ENCODE assay signal across 8 cellular contexts in the genomic region with DNA sequence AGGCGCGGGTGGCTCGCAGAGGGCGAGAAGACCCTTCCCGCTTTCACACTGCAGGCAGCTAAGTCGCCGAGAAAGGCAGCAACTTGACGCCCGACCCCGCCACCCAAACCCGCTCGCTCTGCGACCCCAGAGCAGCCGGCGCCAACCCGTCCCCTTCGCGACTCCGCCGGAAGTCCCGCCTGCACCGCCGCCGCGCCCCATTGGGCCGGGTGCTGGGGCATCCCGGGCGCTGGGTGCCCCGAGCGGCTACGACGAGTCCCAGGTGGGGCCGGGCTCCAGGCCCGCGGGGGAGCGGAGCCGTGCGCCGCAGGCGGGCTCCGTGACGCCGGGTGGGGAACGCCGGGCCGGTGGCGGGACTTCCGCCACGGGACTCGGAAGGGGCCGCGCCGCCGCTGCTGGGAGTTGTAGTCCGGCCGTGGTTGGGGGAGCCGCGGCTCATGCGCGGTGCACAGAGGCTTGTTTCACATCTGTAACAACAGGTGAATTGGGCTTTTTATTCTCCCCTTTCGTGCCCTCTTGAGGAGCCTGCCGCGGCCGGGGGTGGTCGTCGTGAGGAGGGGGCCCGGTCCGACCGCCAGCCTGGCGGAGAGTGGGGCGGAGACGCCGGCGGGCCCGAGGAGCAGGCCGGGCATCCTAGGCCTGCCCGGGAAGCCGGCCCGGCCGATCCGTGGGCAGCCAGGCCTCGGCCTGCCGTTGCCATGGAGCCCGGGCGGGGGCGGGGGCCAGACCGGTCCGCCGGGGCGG. TPM values are rescaled to one million over a fixed set of nuclear protein-coding genes. Genes with fewer than 3 reads are reported as not detected.
DNase-seq lines count a peak whose midpoint lies in the region; ATAC-seq and TF ChIP-seq lines count a peak whose summit lies in the region.

A gene with protein sequence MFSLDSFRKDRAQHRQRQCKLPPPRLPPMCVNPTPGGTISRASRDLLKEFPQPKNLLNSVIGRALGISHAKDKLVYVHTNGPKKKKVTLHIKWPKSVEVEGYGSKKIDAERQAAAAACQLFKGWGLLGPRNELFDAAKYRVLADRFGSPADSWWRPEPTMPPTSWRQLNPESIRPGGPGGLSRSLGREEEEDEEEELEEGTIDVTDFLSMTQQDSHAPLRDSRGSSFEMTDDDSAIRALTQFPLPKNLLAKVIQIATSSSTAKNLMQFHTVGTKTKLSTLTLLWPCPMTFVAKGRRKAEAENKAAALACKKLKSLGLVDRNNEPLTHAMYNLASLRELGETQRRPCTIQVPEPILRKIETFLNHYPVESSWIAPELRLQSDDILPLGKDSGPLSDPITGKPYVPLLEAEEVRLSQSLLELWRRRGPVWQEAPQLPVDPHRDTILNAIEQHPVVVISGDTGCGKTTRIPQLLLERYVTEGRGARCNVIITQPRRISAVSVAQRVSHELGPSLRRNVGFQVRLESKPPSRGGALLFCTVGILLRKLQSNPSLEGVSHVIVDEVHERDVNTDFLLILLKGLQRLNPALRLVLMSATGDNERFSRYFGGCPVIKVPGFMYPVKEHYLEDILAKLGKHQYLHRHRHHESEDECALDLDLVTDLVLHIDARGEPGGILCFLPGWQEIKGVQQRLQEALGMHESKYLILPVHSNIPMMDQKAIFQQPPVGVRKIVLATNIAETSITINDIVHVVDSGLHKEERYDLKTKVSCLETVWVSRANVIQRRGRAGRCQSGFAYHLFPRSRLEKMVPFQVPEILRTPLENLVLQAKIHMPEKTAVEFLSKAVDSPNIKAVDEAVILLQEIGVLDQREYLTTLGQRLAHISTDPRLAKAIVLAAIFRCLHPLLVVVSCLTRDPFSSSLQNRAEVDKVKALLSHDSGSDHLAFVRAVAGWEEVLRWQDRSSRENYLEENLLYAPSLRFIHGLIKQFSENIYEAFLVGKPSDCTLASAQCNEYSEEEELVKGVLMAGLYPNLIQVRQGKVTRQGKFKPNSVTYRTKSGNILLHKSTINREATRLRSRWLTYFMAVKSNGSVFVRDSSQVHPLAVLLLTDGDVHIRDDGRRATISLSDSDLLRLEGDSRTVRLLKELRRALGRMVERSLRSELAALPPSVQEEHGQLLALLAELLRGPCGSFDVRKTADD (plus strand): TSS at position 405 of the 744 bp plus-strand sequence. CDS start 7,546 bp downstream, outside the sequence.

- WGBS in body of pancreas, 2 donors: 0 to 1% methylated on average over 3 to 76 of the region's 90 CpGs
- no CpG with 5 or more reads among the region's 90 CpGs for WGBS in iPS DF 6.9 (ENCODE audit: insufficient coverage, insufficient read length)
- WGBS in sigmoid colon, 2 donors: 0% methylated on average over 90 of the region's 90 CpGs

- H3K27me3 ChIP-seq in body of pancreas: no peaks in the 10 kb centered on the region
- no peaks in the 10 kb centered on the region for H3K27me3 ChIP-seq in iPS DF 6.9 (ENCODE audit: control insufficient read depth, insufficient read depth, low read length)
- no peaks in the 10 kb centered on the region for H3K27me3 ChIP-seq in sigmoid colon

- peak within 1 kb of the TSS; percentile 89 to 98 (median 96) for H3K27ac ChIP-seq in body of pancreas
- H3K27ac ChIP-seq in iPS DF 6.9 (ENCODE audit: low read length): no peak within 1 kb of the TSS
- peak within 1 kb of the TSS; percentile 96 to 98 (median 96) for H3K27ac ChIP-seq in sigmoid colon

- intact Hi-C loops in body of pancreas (cut with DNase I) (no loop called here), sigmoid colon (cut with DNase I) (loop anchor here (5.0 to 10.0 kb wide), 2 partner anchors 291 to 388 kb away; partner anchors contain the start of gene ELP6)

- H3K9me3 ChIP-seq in body of pancreas: no peaks in the 10 kb centered on the region
- H3K9me3 ChIP-seq in iPS DF 6.9 (ENCODE audit: control insufficient read depth, insufficient read depth, low read length): no peaks in the 10 kb centered on the region
- H3K9me3 ChIP-seq in sigmoid colon: no peaks in the 10 kb centered on the region

- peak; percentile 57 to 89 (median 88) for DNase-seq in NCI-H1417 (lab: John Stamatoyannopoulos, UW)
- DNase-seq in NCI-H1417 treated with DMSO at 0.1 percent for 48 hours (lab: John Stamatoyannopoulos, UW): no peak
- peak; percentile 38 for DNase-seq in NCI-H146 treated with DMSO at 0.1 percent for 48 hours (lab: John Stamatoyannopoulos, UW; ENCODE audit: unreplicated experiment)
- DNase-seq in UCSD-AML1 (lab: John Stamatoyannopoulos, UW; ENCODE audit: unreplicated experiment): peak; percentile 82
- DNase-seq in body of pancreas: peak; percentile 85 to 89 (median 87)
- no peak for DNase-seq in iPS DF 6.9 (ENCODE audit: low read depth, low spot score)
- peak; percentile 92 for DNase-seq in sigmoid colon

- H3K4me3 ChIP-seq in body of pancreas (peak within 1 kb of the TSS; percentile 65 to 80), iPS DF 6.9 (ENCODE audit: low read length) (peak within 1 kb of the TSS; percentile 89), sigmoid colon (peak within 1 kb of the TSS; percentile 57 to 93 (median 82))

- peaks cover 15% of the 10 kb centered on the region for H3K4me1 ChIP-seq in body of pancreas
- no peaks in the 10 kb centered on the region for H3K4me1 ChIP-seq in iPS DF 6.9 (ENCODE audit: control insufficient read depth, insufficient read depth, low read length)
- peaks cover 0 to 24% (median 19%) of the 10 kb centered on the region in 4 donors for H3K4me1 ChIP-seq in sigmoid colon

- ATAC-seq in HG02798 (IDR thresholded peaks at IDR 0.05; ENCODE audit: poor library complexity, unreplicated experiment) (peak; percentile 89), body of pancreas (peak; percentile 87)

- TF ChIP-seq POLR2A in body of pancreas (IDR thresholded peaks at IDR 0.05) (peak; percentile 67 to 72 (median 70)), sigmoid colon (IDR thresholded peaks at IDR 0.05) (peak in 1 of 2 donors; percentile 37)

- TF ChIP-seq EP300 in sigmoid colon (IDR thresholded peaks at IDR 0.05): no peak

- TF ChIP-seq CTCF in body of pancreas (IDR thresholded peaks at IDR 0.05) (no peak), sigmoid colon (IDR thresholded peaks at IDR 0.05) (no peak)

- H3K36me3 ChIP-seq in body of pancreas (replicated peaks in 1 of 2; ENCODE audit: insufficient read depth in 1 of 2, low read depth in 2 of 2) (peaks cover 0 to 2% of the 10 kb centered on the region in 2 donors), iPS DF 6.9 (ENCODE audit: control insufficient read depth, insufficient read depth, low read length) (0 out of 2 replicates have a peak, but pooled peaks cover 4% of the 10 kb centered on the region), sigmoid colon (peaks cover 0 to 26% (median 7%) of the 10 kb centered on the region in 4 donors)

RNA-seq across cellular contexts. Expression of the gene that starts here (rescaled TPM):
- total RNA-seq in body of pancreas: 10 to 100 TPM; 28.3 to 50.4 TPM
- total RNA-seq in sigmoid colon: 10 to 100 TPM; 43.8 to 57.6 (median 56.0) TPM
- 10 to 100 TPM; 13.2 to 42.4 (median 16.2) TPM for polyA plus RNA-seq in sigmoid colon

Comparison
In these comparisons a context has a peak if more than half of its experiments do, and no peak if none do; other contexts are left out.
1. DNase-seq: peak in NCI-H1417 (3 of 3), NCI-H146 treated with DMSO at 0.1 percent for 48 hours (single experiment), UCSD-AML1 (single experiment), body of pancreas (4 of 4) and sigmoid colon (single experiment); none in NCI-H1417 treated with DMSO at 0.1 percent for 48 hours (single experiment) and iPS DF 6.9 (single experiment).
2. Peak in every context shown above with its lines, with median percentiles within 50 percentile points of each other: H3K4me3 ChIP-seq.